In the genomic region with DNA sequence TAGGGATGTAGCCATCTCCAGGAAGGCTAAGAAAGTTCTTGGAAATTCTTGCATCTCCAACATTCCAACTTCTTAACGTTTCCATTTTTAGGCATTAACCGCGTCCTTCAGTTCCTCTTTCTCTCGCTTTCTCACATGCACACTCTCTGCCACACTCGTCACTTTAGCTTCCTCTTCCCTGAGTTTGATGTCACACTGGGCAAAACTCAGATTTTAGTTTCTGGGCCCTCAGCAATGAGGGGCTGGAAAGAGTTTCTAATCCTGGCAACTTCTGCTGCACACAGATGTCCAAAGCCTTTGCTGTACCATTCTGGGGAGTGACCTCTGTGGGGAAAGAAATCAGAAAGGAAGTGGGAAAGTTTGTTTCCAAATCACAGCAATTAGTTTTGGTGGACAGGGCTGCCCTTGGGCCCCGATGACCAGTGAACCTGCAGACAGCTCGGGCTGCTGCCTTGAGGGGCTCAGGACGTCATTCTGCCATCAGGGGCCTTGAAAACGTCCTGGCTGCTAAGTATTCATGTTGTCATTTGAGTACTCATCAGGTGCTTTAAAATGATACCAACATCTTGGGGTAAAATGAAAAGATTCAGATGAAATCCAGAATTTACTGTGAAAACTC, we compare ENCODE assay signal across 18 cellular contexts.
DNase-seq lines count a peak whose midpoint lies in the region; ATAC-seq, FAIRE-seq and TF ChIP-seq lines count a peak whose summit lies in the region.
"Had no signal": no experiment of that assay in that cellular context is flagged by ENCODE, and none has a peak within 500 bp of the region (broad histone marks: within the 10 kb centered on the region; RNA-seq: fewer than 3 reads in every experiment).

No MANE protein-coding gene starts in this region.

- H3K4me2 ChIP-seq in GM12878 (ENCODE audit: control insufficient read depth, insufficient read depth) (peak overlapping the region; percentile 33), mesenchymal stem cell (ENCODE audit: low read length, poor library complexity, severe bottlenecking) (no peak overlapping the region)

- BruUV-seq in GM12878 (replicated peaks; lab: Mats Ljungman, UMichigan) = no TSS peak

- ATAC-seq in Right ventricle myocardium inferior (peak; percentile 46), GM12878 (peak; percentile 19), mucosa of descending colon (peak; percentile 34), GM21576 (IDR thresholded peaks at IDR 0.05; ENCODE audit: unreplicated experiment) (no peak), GM19324 (IDR thresholded peaks at IDR 0.05; ENCODE audit: low FRiP score, unreplicated experiment) (no peak), GM21515 (IDR thresholded peaks at IDR 0.05; ENCODE audit: unreplicated experiment) (no peak)
- ATAC-seq: activated naive CD4-positive, alpha-beta T cell treated with anti-CD3 and anti-CD28 coated beads, Interleukin-2, amount 50 U/mL, for 72 hours had no signal

- H3K36me3 ChIP-seq in right atrium auricular region (peaks cover 49% of the 10 kb centered on the region), GM12878 (ENCODE audit: control insufficient read depth in 2 of 2, insufficient read depth in 2 of 2, low read length in 1 of 2) (peaks cover 0 to 18% of the 10 kb centered on the region in 2 experiments), mucosa of descending colon (ENCODE audit: low read depth) (no peaks in the 10 kb centered on the region), mesenchymal stem cell (ENCODE audit: control insufficient read depth in 1 of 2, insufficient read depth in 2 of 2, low read depth in 1 of 2, low read length in 2 of 2) (peaks cover 31 to 56% of the 10 kb centered on the region in 2 experiments)

- POLR2A ChIA-PET in GM12878 (lab: Charles Lee) = no interaction called here

- H3K27ac ChIP-seq in right atrium auricular region (no peak overlapping the region), GM12878 (ENCODE audit: control insufficient read depth, insufficient read depth) (peak overlapping the region; percentile 63), mesenchymal stem cell (ENCODE audit: low read length, poor library complexity, severe bottlenecking) (no peak overlapping the region)
- H3K27ac ChIP-seq: 22Rv1, brain microvascular endothelial cell, psoas muscle had no signal

- H2BK15ac ChIP-seq in mesenchymal stem cell (ENCODE audit: low read depth, poor library complexity, severe bottlenecking) = no peak overlapping the region

- CTCF ChIA-PET in GM12878 (lab: Yijun Ruan, JAX) = no interaction called here

- H4K91ac ChIP-seq in mesenchymal stem cell (ENCODE audit: low read length) = no peak overlapping the region

- intact Hi-C loops in Right ventricle myocardium inferior (cut with DNase I) (no loop called here), GM12878 (cut with micrococcal nuclease; ENCODE audit: unreplicated experiment) (loop anchor here (5.0 to 10.0 kb wide), 2 partner anchors 271 to 437 kb away; no protein-coding TSS in a partner anchor), mucosa of descending colon (cut with DNase I, micrococcal nuclease) (no loop called here)

- no peak for TF ChIP-seq POLR2A in GM12878 (IDR thresholded peaks at IDR 0.05; ENCODE audit: low read depth, low read length)

- no peak for TF ChIP-seq RAD21 in GM12878 (IDR thresholded peaks at IDR 0.05; ENCODE audit: insufficient read depth, low read depth, low read length)

- no peak overlapping the region for H2BK120ac ChIP-seq in mesenchymal stem cell (ENCODE audit: low read depth, low read length)

- H3K79me1 ChIP-seq in mesenchymal stem cell (replicated peaks; ENCODE audit: low read length, poor library complexity, severe bottlenecking) = peaks cover 6% of the 10 kb centered on the region

- no peak overlapping the region for H2BK5ac ChIP-seq in mesenchymal stem cell (ENCODE audit: low read depth, low read length, poor library complexity, severe bottlenecking)

- no peak overlapping the region for H4K8ac ChIP-seq in mesenchymal stem cell (ENCODE audit: low read length)

- H2BK12ac ChIP-seq in mesenchymal stem cell (ENCODE audit: low read length in 2 of 2) = no peak overlapping the region

- RAD21 ChIA-PET in GM12878 (lab: Charles Lee; ENCODE audit: unreplicated experiment) = interaction anchor here (2.4 to 2.5 kb wide), 2 partner anchors 41 to 91 kb away, joined by 6 to 19 read pairs; no protein-coding TSS in a partner anchor

- in situ Hi-C loops in GM12878 (cut with MboI) = no loop called here

- no peak overlapping the region for H3K23ac ChIP-seq in mesenchymal stem cell (ENCODE audit: low read length in 2 of 2)

- WGBS in GM12878 (ENCODE audit: insufficient coverage, insufficient replicate concordance, low lambda C conversion rate, missing lambda C conversion rate) = 30% methylated on average over 9 of the region's 9 CpGs
- WGBS in mesenchymal stem cell = 92% methylated on average over 9 of the region's 9 CpGs

- SMC1A ChIA-PET in GM12878 (lab: Charles Lee; ENCODE audit: uncharacterized antibody, unreplicated experiment) = interaction anchor here (1.4 to 7.1 kb wide), 4 partner anchors 29 to 97 kb away, joined by 4 to 80 read pairs (median 10); no protein-coding TSS in a partner anchor

- peaks cover 3% of the 10 kb centered on the region for H3K79me2 ChIP-seq in GM12878 (ENCODE audit: control insufficient read depth, insufficient read depth, low read length)

- TF ChIP-seq EP300 in GM12878 (IDR thresholded peaks at IDR 0.05; ENCODE audit: borderline replicate concordance in 1 of 2, control insufficient read depth in 1 of 2, low read depth in 2 of 2, low read length in 2 of 2) = no peak

- no peak for DNase-seq in Right ventricle myocardium inferior (ENCODE audit: missing footprints)
- DNase-seq in right atrium auricular region (ENCODE audit: low spot score) = no peak
- no peak for DNase-seq in GM12878 (ENCODE audit: low read depth, low spot score)
- no peak for DNase-seq in mucosa of descending colon
- DNase-seq in mesenchymal stem cell = no peak
- DNase-seq: activated CD4-positive, alpha-beta T cell treated with anti-CD3 and anti-CD28 coated beads for 48 hours; activated T-cell treated with anti-CD3 and anti-CD28 coated beads, Interleukin-2, amount 50 U/mL, for 1 hour; brain microvascular endothelial cell; CD4-positive, alpha-beta T cell; dorsolateral prefrontal cortex; EL; NCI-H1092 had no signal

- H3K14ac ChIP-seq in mesenchymal stem cell (ENCODE audit: low read length in 2 of 2) = no peak overlapping the region

- H3K18ac ChIP-seq in mesenchymal stem cell (ENCODE audit: low read depth in 1 of 2, low read length in 2 of 2) = no peak overlapping the region

- H3K9me3 ChIP-seq in right atrium auricular region (no peaks in the 10 kb centered on the region), GM12878 (replicated peaks; ENCODE audit: control insufficient read depth, insufficient read depth, low read length) (no peaks in the 10 kb centered on the region), mucosa of descending colon (no peaks in the 10 kb centered on the region), mesenchymal stem cell (ENCODE audit: control insufficient read depth, low read length) (no peaks in the 10 kb centered on the region)
- H3K9me3 ChIP-seq: psoas muscle had no signal

- H3K4me1 ChIP-seq in right atrium auricular region (peaks cover 0 to 22% of the 10 kb centered on the region in 2 donors), GM12878 (ENCODE audit: control insufficient read depth, insufficient read depth, low read length) (peaks cover 49% of the 10 kb centered on the region), mucosa of descending colon (ENCODE audit: low read depth) (peaks cover 9% of the 10 kb centered on the region), mesenchymal stem cell (ENCODE audit: control insufficient read depth, insufficient read depth, low read depth, low read length) (peaks cover 2% of the 10 kb centered on the region)
- H3K4me1 ChIP-seq: psoas muscle had no signal

- H2AFZ ChIP-seq in GM12878 (ENCODE audit: control insufficient read depth, low read depth, low read length) (no peak overlapping the region), mesenchymal stem cell (ENCODE audit: low read depth, low read length) (no peak overlapping the region)

- peak; percentile 41 for FAIRE-seq in GM12878 (lab: Jason Lieb, UNC)

- no peaks in the 10 kb centered on the region for H3K27me3 ChIP-seq in right atrium auricular region
- H3K27me3 ChIP-seq in GM12878 (replicated peaks in 1 of 2; ENCODE audit: control insufficient read depth in 2 of 2, insufficient read depth in 2 of 2, low read length in 1 of 2) = no peaks in the 10 kb centered on the region
- H3K27me3 ChIP-seq in mesenchymal stem cell (ENCODE audit: control insufficient read depth in 1 of 2, insufficient read depth in 1 of 2, low read length in 2 of 2) = no peaks in the 10 kb centered on the region
- H3K27me3 ChIP-seq: brain microvascular endothelial cell, dorsolateral prefrontal cortex had no signal

- H3K9ac ChIP-seq in GM12878 (ENCODE audit: control insufficient read depth, insufficient read depth, low read length) (0 out of 2 replicates have a peak overlapping the region, but pooled peaks have one; percentile 9), mesenchymal stem cell (ENCODE audit: low read length) (no peak overlapping the region)

- H3K4me3 ChIP-seq in right atrium auricular region = no peak overlapping the region
- no peak overlapping the region for H3K4me3 ChIP-seq in GM12878
- no peak overlapping the region for H3K4me3 ChIP-seq in mucosa of descending colon
- no peak overlapping the region for H3K4me3 ChIP-seq in mesenchymal stem cell (ENCODE audit: insufficient read depth in 1 of 2, low read depth in 1 of 2, low read length in 2 of 2)
- H3K4me3 ChIP-seq: dorsolateral prefrontal cortex, psoas muscle had no signal

- H3K4ac ChIP-seq in mesenchymal stem cell (ENCODE audit: low read depth in 1 of 2, low read length in 2 of 2) = no peak overlapping the region

- no peak overlapping the region for H2AK5ac ChIP-seq in mesenchymal stem cell (ENCODE audit: low read length, severe bottlenecking)

- no peaks in the 10 kb centered on the region for H4K20me1 ChIP-seq in GM12878 (ENCODE audit: control insufficient read depth, insufficient read depth)

- no peak for TF ChIP-seq CTCF in right atrium auricular region (IDR thresholded peaks at IDR 0.05)
- no peak for TF ChIP-seq CTCF in GM12878 (IDR thresholded peaks at IDR 0.05 in 2 of 3, conservative IDR thresholded peaks at IDR 0.05 in 1 of 3; ENCODE audit: control insufficient read depth in 2 of 3, extremely low read depth in 1 of 3, insufficient read depth in 1 of 3, low read depth in 3 of 3, low read length in 3 of 3)
- TF ChIP-seq CTCF in mucosa of descending colon (IDR thresholded peaks at IDR 0.05) = no peak

TF ChIP-seq in GM12878, 131 proteins besides CTCF, POLR2A, EP300 and RAD21 (continues in another document):
- TF ChIP-seq NFIC (IDR thresholded peaks at IDR 0.05; ENCODE audit: low read depth, low read length) = peak; percentile 35; the same call in 1 of the 2 replicates
- peak; percentile 17; the same call in 1 of the 2 replicates for TF ChIP-seq CREM (IDR thresholded peaks at IDR 0.05; ENCODE audit: low read depth)
- peak; percentile 93 for TF ChIP-seq SPI1 (IDR thresholded peaks at IDR 0.05; ENCODE audit: borderline replicate concordance, insufficient read depth, low read depth, low read length)
- peak; percentile 74 for TF ChIP-seq MEF2B (IDR thresholded peaks at IDR 0.05; ENCODE audit: partially characterized antibody, poor library complexity, severe bottlenecking)
- TF ChIP-seq MEF2A (IDR thresholded peaks at IDR 0.05; ENCODE audit: insufficient read depth, low read depth, low read length) = peak; percentile 54; the same call in 1 of the 2 replicates
- peak; percentile 74 for TF ChIP-seq IKZF1 (conservative IDR thresholded peaks at IDR 0.05)

Comparison
In these comparisons a context has a peak if more than half of its experiments do, and no peak if none do; other contexts are left out.
1. ATAC-seq: peak in Right ventricle myocardium inferior (single experiment), GM12878 (single experiment) and mucosa of descending colon (single experiment); none in GM21576 (single experiment), GM19324 (single experiment) and GM21515 (single experiment).